Comparison of ENCODE assay signal across 9 cellular contexts in genomic region chrX:108270739-108271396, GRCh38.
A peak's percentile ranks its signal among the peaks of the same experiment; 100 is the strongest.
DNase-seq lines count a peak whose midpoint lies in the region; ATAC-seq and TF ChIP-seq lines count a peak whose summit lies in the region.
"Had no signal": no experiment of that assay in that cellular context is flagged by ENCODE, and none has a peak within 500 bp of the region (broad histone marks: within the 10 kb centered on the region; RNA-seq: fewer than 3 reads in every experiment).

No MANE protein-coding gene starts in this region.

- H3K36me3 ChIP-seq in mesendoderm (ENCODE audit: control insufficient read depth, insufficient read depth, low read length) (no peaks in the 10 kb centered on the region), heart right ventricle (no peaks in the 10 kb centered on the region)
- H3K36me3 ChIP-seq: thyroid gland had no signal

- no peak overlapping the region for H4K5ac ChIP-seq in mesendoderm (ENCODE audit: low read length)

- no peak overlapping the region for H3K4ac ChIP-seq in mesendoderm (ENCODE audit: low read depth, low read length)

- no peak overlapping the region for H2BK5ac ChIP-seq in mesendoderm (ENCODE audit: low read length)

- H3K79me2 ChIP-seq in mesendoderm (ENCODE audit: control insufficient read depth, insufficient read depth, low read length): no peaks in the 10 kb centered on the region

- no peak overlapping the region for H3K9ac ChIP-seq in mesendoderm (ENCODE audit: low read length)

- intact Hi-C loops in heart right ventricle (cut with DNase I): no loop called here

- H2BK120ac ChIP-seq in mesendoderm (ENCODE audit: low read depth, low read length): no peak overlapping the region

- H3K18ac ChIP-seq in mesendoderm (ENCODE audit: low read length): no peak overlapping the region

- ATAC-seq in HG03460 (IDR thresholded peaks at IDR 0.05; ENCODE audit: unreplicated experiment) (peak; percentile 52), heart right ventricle (no peak)

- H4K8ac ChIP-seq in mesendoderm (ENCODE audit: low read depth, low read length): no peak overlapping the region

- H3K4me2 ChIP-seq in mesendoderm (ENCODE audit: low read length): no peak overlapping the region

- H3K56ac ChIP-seq in mesendoderm (ENCODE audit: low read length): no peak overlapping the region

- no peaks in the 10 kb centered on the region for H3K9me3 ChIP-seq in heart right ventricle
- H3K9me3 ChIP-seq: thyroid gland had no signal

- H2AK5ac ChIP-seq in mesendoderm (ENCODE audit: low read length): no peak overlapping the region

- peak; percentile 0 for DNase-seq in T1000 (lab: John Stamatoyannopoulos, UW)
- DNase-seq in mesendoderm: peak; percentile 40
- no peak for DNase-seq in cerebellar cortex (ENCODE audit: low spot score)
- no peak for DNase-seq in heart right ventricle
- DNase-seq in epidermal melanocyte (ENCODE audit: insufficient read length, low spot score): no peak
- DNase-seq in midbrain (lab: John Stamatoyannopoulos, UW): no peak
- DNase-seq: thyroid gland had no signal

- 0 out of 2 replicates have a peak overlapping the region, but pooled peaks have one; percentile 11 for H3K4me3 ChIP-seq in GM08714 (ENCODE audit: low read length)
- no peak overlapping the region for H3K4me3 ChIP-seq in mesendoderm (ENCODE audit: low read length)
- H3K4me3 ChIP-seq in heart right ventricle: no peak overlapping the region
- H3K4me3 ChIP-seq: thyroid gland had no signal

- no peaks in the 10 kb centered on the region for H3K79me1 ChIP-seq in mesendoderm (ENCODE audit: low read length)

- no peak overlapping the region for H2BK15ac ChIP-seq in mesendoderm (replicated peaks; ENCODE audit: low read depth)

- TF ChIP-seq CTCF in heart right ventricle (IDR thresholded peaks at IDR 0.05): no peak

- H3K27me3 ChIP-seq in mesendoderm (ENCODE audit: insufficient read depth, low read length, poor library complexity): no peaks in the 10 kb centered on the region
- peaks cover 0 to 32% (median 0%) of the 10 kb centered on the region in 7 donors for H3K27me3 ChIP-seq in heart right ventricle
- H3K27me3 ChIP-seq: thyroid gland had no signal

- H3K4me1 ChIP-seq in mesendoderm (ENCODE audit: control insufficient read depth, low read depth, low read length) (no peaks in the 10 kb centered on the region), heart right ventricle (no peaks in the 10 kb centered on the region)

- WGBS in mesendoderm (ENCODE audit: extremely low coverage, insufficient coverage, low lambda C conversion rate): no CpG with 5 or more reads among the region's 6 CpGs
- 71% methylated on average over 6 of the region's 6 CpGs for WGBS in heart right ventricle, 2 donors

- H3K27ac ChIP-seq in mesendoderm (ENCODE audit: low read depth, low read length) (no peak overlapping the region), heart right ventricle (no peak overlapping the region)
- H3K27ac ChIP-seq: thyroid gland had no signal

- no peak overlapping the region for H3K23ac ChIP-seq in mesendoderm (ENCODE audit: low read length)

Comparison
In these comparisons a context has a peak if more than half of its experiments do, and no peak if none do; other contexts are left out.
1. DNase-seq: peak in T1000 (single experiment) and mesendoderm (single experiment); none in cerebellar cortex (single experiment), heart right ventricle (0 of 2), epidermal melanocyte (single experiment) and midbrain (single experiment).